34 cellular contexts compared by ENCODE assay signal in the genomic region with DNA sequence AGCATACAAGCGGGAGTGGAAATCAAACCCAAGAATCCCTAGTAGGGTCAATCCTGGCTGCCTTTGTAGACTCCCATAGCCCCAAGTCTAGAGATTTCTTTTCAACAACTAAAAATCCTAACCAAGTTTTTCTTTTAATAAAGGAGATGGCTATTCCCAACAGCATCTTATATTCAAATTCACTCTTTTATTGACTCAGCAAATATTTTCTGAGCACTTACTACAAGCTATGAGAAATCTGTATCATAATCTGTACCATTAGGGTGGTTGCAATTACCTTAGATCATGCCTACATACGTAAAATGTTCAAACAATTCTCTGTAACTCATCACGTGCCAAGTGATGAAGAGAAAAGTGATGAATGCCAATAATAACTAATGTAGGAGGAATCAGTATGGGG.
"Had no signal": no experiment of that assay in that cellular context is flagged by ENCODE, and none has a peak within 500 bp of the region (broad histone marks: within the 10 kb centered on the region; RNA-seq: fewer than 3 reads in every experiment).

No MANE protein-coding gene starts in this region.

- H3K9me3 ChIP-seq: adrenal gland, ascending aorta, body of pancreas, breast epithelium had no signal

- H3K27me3 ChIP-seq: adrenal gland, ascending aorta, body of pancreas, brain microvascular endothelial cell, breast epithelium, cardiac muscle cell had no signal

- FAIRE-seq: astrocyte, bronchial epithelial cell had no signal

- H3K4me1 ChIP-seq: adrenal gland, ascending aorta, body of pancreas, breast epithelium had no signal

- H3K27ac ChIP-seq: adrenal gland, ascending aorta, body of pancreas, brain microvascular endothelial cell, breast epithelium, cardiac muscle cell had no signal

- H3K4me3 ChIP-seq: adrenal gland, ascending aorta, body of pancreas, breast epithelium, cardiac muscle cell had no signal

- ATAC-seq: activated naive CD4-positive, alpha-beta T cell treated with anti-CD3 and anti-CD28 coated beads, Interleukin-2, amount 50 U/mL, for 72 hours; activated naive CD8-positive, alpha-beta T cell treated with anti-CD3 and anti-CD28 coated beads, Interleukin-2, amount 50 U/mL, for 24 hours; activated T-cell treated with anti-CD3 and anti-CD28 coated beads, Interleukin-2, amount 50 U/mL, for 4 hours; activated T-cell treated with anti-CD3 and anti-CD28 coated beads, Interleukin-2, amount 50 U/mL, for 72 hours; activated T-helper 17 cell treated with anti-CD3 and anti-CD28 coated beads, Interleukin-2, amount 50 U/mL, for 72 hours; body of pancreas had no signal

- DNase-seq: activated effector memory CD4-positive, alpha-beta T cell treated with anti-CD3 and anti-CD28 coated beads, Interleukin-2, amount 50 U/mL, for 16 hours; activated effector memory CD4-positive, alpha-beta T cell treated with Interleukin-2 at 50 U/mL for 16 hours; activated gamma-delta T cell; activated gamma-delta T cell treated with Interleukin-2 at 50 U/mL for 16 hours; activated naive CD4-positive, alpha-beta T cell; activated naive CD4-positive, alpha-beta T cell treated with anti-CD3 and anti-CD28 coated beads for 36 hours; activated naive CD4-positive, alpha-beta T cell treated with anti-CD3 and anti-CD28 coated beads, Interleukin-2, amount 10 ng/mL, durations not matched to agents 7 days and 5 days; activated naive CD4-positive, alpha-beta T cell treated with anti-CD3 and anti-CD28 coated beads, Interleukin-2, amount 50 U/mL, for 16 hours; activated naive CD4-positive, alpha-beta T cell treated with Interleukin-2 at 50 U/mL for 16 hours; activated naive CD8-positive, alpha-beta T cell treated with anti-CD3 and anti-CD28 coated beads for 36 hours; activated naive CD8-positive, alpha-beta T cell treated with anti-CD3 and anti-CD28 coated beads, Interleukin-2, amount 10 ng/mL, durations not matched to agents 7 days and 5 days; activated naive CD8-positive, alpha-beta T cell treated with anti-CD3 and anti-CD28 coated beads, Interleukin-2, amount 50 U/mL, for 24 hours; activated T-cell treated with anti-CD3 and anti-CD28 coated beads, Interleukin-2, amount 50 U/mL, for 1 hour; activated T-cell treated with anti-CD3 and anti-CD28 coated beads, Interleukin-2, amount 50 U/mL, for 24 hours; activated T-cell treated with anti-CD3 and anti-CD28 coated beads, Interleukin-2, amount 50 U/mL, for 4 hours; activated T-cell treated with anti-CD3 and anti-CD28 coated beads, Interleukin-2, amount 50 U/mL, for 48 hours; activated T-cell treated with anti-CD3 and anti-CD28 coated beads, Interleukin-2, amount 50 U/mL, for 72 hours; adrenal gland; amniotic stem cell; amygdala; anterior cingulate cortex; aorta; body of pancreas; brain microvascular endothelial cell; caudate nucleus; central memory CD4-positive, alpha-beta T cell; cerebellar nuclear complex had no signal
